In genomic region chr4:138875886-138876608, GRCh38 we compare ENCODE assay signal across 14 cellular contexts.
DNase-seq lines count a peak whose midpoint lies in the region; ATAC-seq and TF ChIP-seq lines count a peak whose summit lies in the region.
"Had no signal": no experiment of that assay in that cellular context is flagged by ENCODE, and none has a peak within 500 bp of the region (broad histone marks: within the 10 kb centered on the region; RNA-seq: fewer than 3 reads in every experiment).

No MANE protein-coding gene starts in this region.

- H3K27ac ChIP-seq in smooth muscle cell (ENCODE audit: low read depth) = peak overlapping the region; percentile 60
- H3K27ac ChIP-seq: gastrocnemius medialis, pancreas had no signal

- no peaks in the 10 kb centered on the region for H3K9me3 ChIP-seq in smooth muscle cell (replicated peaks; ENCODE audit: low read depth)
- H3K9me3 ChIP-seq: gastrocnemius medialis, pancreas had no signal

- no peak for ATAC-seq in HG03457 (IDR thresholded peaks at IDR 0.05; ENCODE audit: unreplicated experiment)
- ATAC-seq: gastrocnemius medialis had no signal

- H3F3A ChIP-seq in smooth muscle cell (ENCODE audit: low read depth) = no peaks in the 10 kb centered on the region

- DNase-seq in HCEC 1CT = peak; percentile 55
- peak; percentile 33 for DNase-seq in SW480 (ENCODE audit: low spot score)
- DNase-seq in fibroblast of villous mesenchyme (ENCODE audit: low read depth) = peak; percentile 81
- no peak for DNase-seq in smooth muscle cell (lab: John Stamatoyannopoulos, UW; ENCODE audit: unreplicated experiment)
- no peak for DNase-seq in NCI-H2227 (lab: John Stamatoyannopoulos, UW; ENCODE audit: unreplicated experiment)
- DNase-seq in activated gamma-delta T cell treated with Interleukin-2 at 50 U/mL for 16 hours = no peak
- DNase-seq: activated CD4-positive, alpha-beta T cell treated with anti-CD3 and anti-CD28 coated beads, Interleukin-2, amount 10 ng/mL, durations not matched to agents 24 days and 14 days; cerebellar nuclear complex; DMS79; gastrocnemius medialis; NCI-H1092; pancreas had no signal

- TF ChIP-seq CTCF in fibroblast of villous mesenchyme (IDR thresholded peaks at IDR 0.05; ENCODE audit: insufficient read depth, low read depth, low read length) (no peak), smooth muscle cell (IDR thresholded peaks at IDR 0.05; ENCODE audit: borderline replicate concordance, insufficient read depth, poor library complexity, severe bottlenecking) (no peak)

- no peaks in the 10 kb centered on the region for H4K20me1 ChIP-seq in smooth muscle cell (ENCODE audit: low read depth)

- WGBS in smooth muscle cell (ENCODE audit: low lambda C conversion rate) = 33% methylated on average over 10 of the region's 10 CpGs

- H3K4me3 ChIP-seq in fibroblast of villous mesenchyme (ENCODE audit: low read depth, low read length) = no peak overlapping the region
- H3K4me3 ChIP-seq in smooth muscle cell = no peak overlapping the region
- H3K4me3 ChIP-seq: gastrocnemius medialis, lung, pancreas had no signal

- no peaks in the 10 kb centered on the region for H3K36me3 ChIP-seq in smooth muscle cell (ENCODE audit: low read depth)
- H3K36me3 ChIP-seq: gastrocnemius medialis, pancreas had no signal

- H3K79me2 ChIP-seq in smooth muscle cell (ENCODE audit: low read depth) = no peaks in the 10 kb centered on the region

- H3K4me1 ChIP-seq in smooth muscle cell (ENCODE audit: low read depth) = no peaks in the 10 kb centered on the region
- H3K4me1 ChIP-seq: pancreas had no signal

- peaks cover 4% of the 10 kb centered on the region for H3K27me3 ChIP-seq in smooth muscle cell (ENCODE audit: low read depth)
- H3K27me3 ChIP-seq: gastrocnemius medialis, pancreas had no signal

- H3K4me2 ChIP-seq in smooth muscle cell = peak overlapping the region; percentile 71

- H3K9ac ChIP-seq in smooth muscle cell (ENCODE audit: low read depth) = peak overlapping the region; percentile 8

- no peak overlapping the region for H2AFZ ChIP-seq in smooth muscle cell (ENCODE audit: low read depth)

Comparison
In these comparisons a context has a peak if more than half of its experiments do, and no peak if none do; other contexts are left out.
1. DNase-seq: peak in HCEC 1CT (single experiment), SW480 (single experiment) and fibroblast of villous mesenchyme (single experiment); none in smooth muscle cell (single experiment), NCI-H2227 (single experiment) and activated gamma-delta T cell treated with Interleukin-2 at 50 U/mL for 16 hours (single experiment).